21 cellular contexts compared by ENCODE assay signal in the genomic region with DNA sequence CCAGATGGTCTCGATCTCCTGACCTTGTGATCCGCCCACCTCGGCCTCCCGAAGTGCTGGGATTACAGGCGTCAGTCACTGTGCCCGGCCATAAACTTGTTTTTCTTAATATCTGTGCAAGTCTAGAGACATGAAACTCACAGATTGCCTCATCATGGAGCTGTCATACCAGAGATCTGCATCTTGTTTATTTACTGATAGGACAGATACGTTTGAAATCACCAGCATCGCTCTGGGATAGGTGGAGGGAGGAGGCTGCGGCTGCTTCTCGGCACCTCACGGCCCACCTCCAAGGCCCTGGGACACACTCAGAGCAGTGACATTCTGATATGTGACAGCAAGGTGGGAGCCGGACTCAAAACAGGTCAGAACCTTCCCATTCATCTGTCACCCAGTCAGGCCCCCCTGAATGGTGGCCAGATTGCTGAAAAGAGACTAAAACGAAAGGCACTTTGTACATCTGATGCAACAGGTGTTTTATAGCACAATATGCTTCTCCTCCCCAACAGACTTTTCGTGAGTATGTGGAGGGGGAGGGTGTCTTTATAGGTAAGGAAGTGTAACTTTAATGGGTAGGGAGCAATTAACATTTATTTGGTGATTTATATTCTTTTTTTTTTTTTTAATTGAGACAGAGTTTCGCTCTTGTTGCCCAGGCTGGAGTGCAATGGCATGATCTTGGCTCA. TPM values are rescaled to one million over a fixed set of nuclear protein-coding genes. Genes with fewer than 3 reads are reported as not detected.
A peak's percentile ranks its signal among the peaks of the same experiment; 100 is the strongest.
DNase-seq lines count a peak whose midpoint lies in the region; ATAC-seq, FAIRE-seq and TF ChIP-seq lines count a peak whose summit lies in the region.
"Had no signal": no experiment of that assay in that cellular context is flagged by ENCODE, and none has a peak within 500 bp of the region (broad histone marks: within the 10 kb centered on the region; RNA-seq: fewer than 3 reads in every experiment).

No MANE protein-coding gene starts in this region.

- H3K9me3 Mint-ChIP-seq in astrocyte (ENCODE audit: unreplicated experiment) (peaks cover 3% of the 10 kb centered on the region), neural crest cell (no peaks in the 10 kb centered on the region)
- H3K9me3 Mint-ChIP-seq: CD8-positive, alpha-beta memory T cell had no signal

- no peaks in the 10 kb centered on the region for H3K79me2 ChIP-seq in astrocyte (ENCODE audit: insufficient read depth, low read length)

- H3K4me3 ChIP-seq in astrocyte (ENCODE audit: insufficient read depth, low read depth, low read length), result no peak overlapping the region
- no peak overlapping the region for H3K4me3 ChIP-seq in fibroblast of villous mesenchyme (ENCODE audit: low read depth, low read length)

- H3K4me2 ChIP-seq in astrocyte (ENCODE audit: low read length), result no peak overlapping the region

- DNase-seq in astrocyte (ENCODE audit: low read depth) (no peak), fibroblast of villous mesenchyme (ENCODE audit: low read depth) (peak; percentile 17), neural crest cell (ENCODE audit: low read depth, low spot score) (no peak), SW 1271 (lab: John Stamatoyannopoulos, UW) (no peak)
- DNase-seq: ACHN; BE2C; C1 segment of cervical spinal cord; CD4-positive, CD25-positive, alpha-beta regulatory T cell; CD8-positive, alpha-beta memory T cell; COR-L47; DMS 273 treated with DMSO at 0.1 percent for 48 hours; GOT3; H7 had no signal

- no peaks in the 10 kb centered on the region for H3K27me3 Mint-ChIP-seq in astrocyte (ENCODE audit: low read depth, unreplicated experiment)
- H3K27me3 Mint-ChIP-seq in neural crest cell (ENCODE audit: low read depth), result no peaks in the 10 kb centered on the region
- H3K27me3 Mint-ChIP-seq: CD4-positive, CD25-positive, alpha-beta regulatory T cell; CD8-positive, alpha-beta memory T cell; IgD-negative memory B cell had no signal

- TF ChIP-seq CTCF in astrocyte (IDR thresholded peaks at IDR 0.05; ENCODE audit: insufficient read depth, low read depth, low read length) (no peak), fibroblast of villous mesenchyme (IDR thresholded peaks at IDR 0.05; ENCODE audit: insufficient read depth, low read depth, low read length) (no peak), neural crest cell (conservative IDR thresholded peaks at IDR 0.05) (no peak)

- no peaks in the 10 kb centered on the region for H3K27me3 ChIP-seq in astrocyte (ENCODE audit: insufficient read depth, low read length)
- H3K27me3 ChIP-seq: BE2C had no signal

- H3K36me3 Mint-ChIP-seq in astrocyte (ENCODE audit: low read depth, unreplicated experiment) (peaks cover 5% of the 10 kb centered on the region), neural crest cell (ENCODE audit: low read depth) (peaks cover 11% of the 10 kb centered on the region)
- H3K36me3 Mint-ChIP-seq: CD4-positive, CD25-positive, alpha-beta regulatory T cell; IgD-negative memory B cell had no signal

- no peaks in the 10 kb centered on the region for H4K20me1 ChIP-seq in astrocyte (ENCODE audit: insufficient read depth, low read length)

- H2AFZ ChIP-seq in astrocyte (ENCODE audit: low read depth, low read length), result no peak overlapping the region

- ATAC-seq in GM21717 (IDR thresholded peaks at IDR 0.05; ENCODE audit: unreplicated experiment), result no peak
- no peak for ATAC-seq in GM21619 (IDR thresholded peaks at IDR 0.05; ENCODE audit: unreplicated experiment)
- ATAC-seq: HepG2 had no signal

- H3K27ac ChIP-seq in astrocyte (ENCODE audit: low read depth, low read length), result no peak overlapping the region

- H3K9ac ChIP-seq in astrocyte (ENCODE audit: low read length), result no peak overlapping the region

- no peaks in the 10 kb centered on the region for H3K9me3 ChIP-seq in astrocyte (ENCODE audit: insufficient read depth, low read depth, low read length)
- H3K9me3 ChIP-seq: BE2C had no signal

- H3K27ac Mint-ChIP-seq in astrocyte (ENCODE audit: unreplicated experiment), result peak overlapping the region; percentile 58
- peak overlapping the region; percentile 83 for H3K27ac Mint-ChIP-seq in neural crest cell (ENCODE audit: unreplicated experiment)

- peaks cover 3% of the 10 kb centered on the region for H3K4me1 Mint-ChIP-seq in astrocyte (ENCODE audit: low read depth, unreplicated experiment)
- peaks cover 9% of the 10 kb centered on the region for H3K4me1 Mint-ChIP-seq in neural crest cell

- no peaks in the 10 kb centered on the region for H3K36me3 ChIP-seq in astrocyte (ENCODE audit: insufficient read depth, low read length)
- H3K36me3 ChIP-seq: BE2C had no signal

- no peak for FAIRE-seq in astrocyte (lab: Jason Lieb, UNC)
- FAIRE-seq: A204.1, G401.6, GM12891, GM19239, HepG2 had no signal

- H3K4me3 Mint-ChIP-seq in astrocyte (ENCODE audit: unreplicated experiment), result no peak overlapping the region
- H3K4me3 Mint-ChIP-seq in neural crest cell, result no peak overlapping the region
- H3K4me3 Mint-ChIP-seq: CD4-positive, CD25-positive, alpha-beta regulatory T cell; CD8-positive, alpha-beta memory T cell; IgD-negative memory B cell had no signal

- H3K4me1 ChIP-seq in astrocyte (ENCODE audit: insufficient read depth, low read length), result peaks cover 2% of the 10 kb centered on the region
- H3K4me1 ChIP-seq: BE2C had no signal

RNA-seq across cellular contexts. Expression of gene LSM10, which starts 18.1 kb away (rescaled TPM):
- total RNA-seq in astrocyte, result 48.9 and 53.5 TPM in 2 replicates
- total RNA-seq in fibroblast of villous mesenchyme, result 6.9 and 10.0 TPM in 2 replicates
- total RNA-seq in neural crest cell, result 48.1 and 48.4 TPM in 2 replicates

RNA-seq across cellular contexts. Expression of gene STK40, which starts 30.1 kb away (rescaled TPM):
- total RNA-seq in astrocyte (69.6 and 71.1 TPM in 2 replicates), fibroblast of villous mesenchyme (17.4 and 24.6 TPM in 2 replicates), neural crest cell (77.5 and 80.1 TPM in 2 replicates)

RNA-seq across cellular contexts. Expression of gene OSCP1, which starts 34.4 kb away (rescaled TPM):
- total RNA-seq in astrocyte, result 4.2 and 6.3 TPM in 2 replicates
- total RNA-seq in fibroblast of villous mesenchyme, result 6.0 and 8.1 TPM in 2 replicates
- 10.5 and 11.5 TPM in 2 replicates for total RNA-seq in neural crest cell
- total RNA-seq: CD4-positive, CD25-positive, alpha-beta regulatory T cell had no signal

RNA-seq across cellular contexts. Expression of gene MRPS15, which starts 48.4 kb away (rescaled TPM):
- total RNA-seq in astrocyte (66.0 and 70.9 TPM in 2 replicates), fibroblast of villous mesenchyme (63.5 and 83.8 TPM in 2 replicates), neural crest cell (89.8 and 97.3 TPM in 2 replicates)
